8 cellular contexts compared by ENCODE assay signal in the genomic region with DNA sequence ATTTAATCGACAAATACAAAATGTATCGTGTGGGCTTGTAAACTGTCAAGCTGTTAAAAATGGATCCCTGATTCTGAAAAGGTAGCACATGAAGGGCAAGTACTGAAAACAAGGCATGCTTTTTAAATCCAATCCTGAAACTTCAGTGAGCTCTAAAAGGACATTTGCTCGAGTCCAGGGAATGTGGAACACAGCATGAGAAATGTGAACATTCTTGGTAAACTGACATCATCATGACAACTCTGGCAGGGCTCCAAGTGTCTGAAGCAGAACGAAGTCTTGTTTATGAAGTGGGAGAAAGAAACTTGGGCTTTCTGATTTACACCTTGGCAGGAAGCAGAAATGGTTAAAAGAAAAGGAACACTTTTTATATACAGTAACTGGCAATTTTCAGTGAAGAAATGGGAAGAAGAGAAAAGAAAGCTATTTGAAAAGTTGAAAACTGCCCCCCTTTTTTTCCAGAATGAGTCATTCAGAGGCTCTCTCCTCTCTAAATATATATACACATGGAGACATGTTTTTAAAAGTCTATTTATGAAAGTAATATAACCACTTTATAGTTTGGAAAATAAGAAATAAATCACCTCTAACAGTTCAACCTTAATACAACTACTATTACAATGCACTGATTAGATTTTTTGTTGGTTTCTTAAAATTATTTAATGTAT.
DNase-seq lines count a peak whose midpoint lies in the region; ATAC-seq and TF ChIP-seq lines count a peak whose summit lies in the region.

No MANE protein-coding gene starts in this region.

- TF ChIP-seq EP300 in sigmoid colon (IDR thresholded peaks at IDR 0.05) = peak in 1 of 4 donors; percentile 38

- no peaks in the 10 kb centered on the region for H3K27me3 ChIP-seq in heart right ventricle
- no peaks in the 10 kb centered on the region for H3K27me3 ChIP-seq in sigmoid colon
- H3K27me3 ChIP-seq in H7 (ENCODE audit: control insufficient read depth, insufficient read depth, low read length) = no peaks in the 10 kb centered on the region

- intact Hi-C loops in heart right ventricle (cut with DNase I) = loop anchor here in 4 of 10 donors (5.0 to 10.0 kb wide), 3 partner anchors 72 to 115 kb away; no protein-coding TSS in a partner anchor
- intact Hi-C loops in sigmoid colon (cut with DNase I) = no loop called here

- peaks cover 0 to 53% (median 29%) of the 10 kb centered on the region in 9 donors for H3K4me1 ChIP-seq in heart right ventricle
- H3K4me1 ChIP-seq in sigmoid colon = peaks cover 0 to 56% (median 45%) of the 10 kb centered on the region in 4 donors

- H3K9me3 ChIP-seq in heart right ventricle = no peaks in the 10 kb centered on the region
- H3K9me3 ChIP-seq in sigmoid colon = no peaks in the 10 kb centered on the region

- WGBS in heart right ventricle, 2 donors = 20 to 23% methylated on average over 4 of the region's 4 CpGs
- WGBS in sigmoid colon, 2 donors = 40 to 42% methylated on average over 4 of the region's 4 CpGs

- DNase-seq in GM03348 (ENCODE audit: low spot score) (peak; percentile 69), SW 1271 (lab: John Stamatoyannopoulos, UW) (peak; percentile 44 to 69), heart right ventricle (peak in 1 of 2 donors; percentile 85), sigmoid colon (peak; percentile 89), H7 (no peak)

- no peak for TF ChIP-seq CTCF in heart right ventricle (IDR thresholded peaks at IDR 0.05)
- no peak for TF ChIP-seq CTCF in sigmoid colon (IDR thresholded peaks at IDR 0.05)

- peak overlapping the region in 2 of 10 donors; percentile 11 to 12 for H3K4me3 ChIP-seq in heart right ventricle
- H3K4me3 ChIP-seq in sigmoid colon = peak overlapping the region in 3 of 4 donors; percentile 2 to 29 (median 13)
- H3K4me3 ChIP-seq in H7 (ENCODE audit: insufficient read depth, low read depth, low read length) = no peak overlapping the region

- ATAC-seq in heart right ventricle (peak in 7 of 8 donors; percentile 72 to 85 (median 80)), HG03196 (IDR thresholded peaks at IDR 0.05; ENCODE audit: unreplicated experiment) (no peak), HG03342 (IDR thresholded peaks at IDR 0.05; ENCODE audit: unreplicated experiment) (no peak), HG02642 (IDR thresholded peaks at IDR 0.05; ENCODE audit: poor library complexity, unreplicated experiment) (no peak)

- TF ChIP-seq POLR2A in sigmoid colon (IDR thresholded peaks at IDR 0.05) = no peak

- H3K36me3 ChIP-seq in heart right ventricle = no peaks in the 10 kb centered on the region
- H3K36me3 ChIP-seq in sigmoid colon = no peaks in the 10 kb centered on the region
- no peaks in the 10 kb centered on the region for H3K36me3 ChIP-seq in H7 (replicated peaks; ENCODE audit: control insufficient read depth, insufficient read depth, low read length)

- H3K27ac ChIP-seq in heart right ventricle (peak overlapping the region; percentile 47 to 83 (median 66)), sigmoid colon (peak overlapping the region; percentile 62 to 80 (median 72))

Comparison
In these comparisons a context has a peak if more than half of its experiments do, and no peak if none do; other contexts are left out.
1. ATAC-seq: peak in heart right ventricle (7 of 8); none in HG03196 (single experiment), HG03342 (single experiment) and HG02642 (single experiment).